8 cellular contexts compared by ENCODE assay signal in genomic region chr6:4059115-4059777, GRCh38. TPM values are rescaled to one million over a fixed set of nuclear protein-coding genes. Genes with fewer than 3 reads are reported as not detected.
A peak's percentile ranks its signal among the peaks of the same experiment; 100 is the strongest.
DNase-seq lines count a peak whose midpoint lies in the region; ATAC-seq, FAIRE-seq and TF ChIP-seq lines count a peak whose summit lies in the region.

No MANE protein-coding gene starts in this region.

- no peak for TF ChIP-seq RAD21 in A549 (conservative IDR thresholded peaks at IDR 0.05 in 1 of 2, IDR thresholded peaks at IDR 0.05 in 1 of 2)

- no peaks in the 10 kb centered on the region for H3K9me3 Mint-ChIP-seq in activated T-helper 17 cell treated with anti-CD3 and anti-CD28 coated beads, Interleukin-2, amount 50 U/mL, for 72 hours

- POLR2A ChIA-PET in A549 (lab: Yijun Ruan, JAX) = interaction anchor here (1.2 to 2.0 kb wide), 3 partner anchors 38 to 300 kb away, joined by 3 to 11 read pairs (median 4); partner anchors contain the start of gene ECI2

- 65% methylated on average over 4 of the region's 4 CpGs for WGBS in A549 (ENCODE audit: missing lambda C conversion rate)
- WGBS in prostate gland = 92% methylated on average over 4 of the region's 4 CpGs

- no peaks in the 10 kb centered on the region for H3K27me3 ChIP-seq in prostate gland (replicated peaks; ENCODE audit: insufficient read depth)

- peaks cover 57% of the 10 kb centered on the region for H3K4me1 ChIP-seq in A549
- H3K4me1 ChIP-seq in prostate gland (replicated peaks) = no peaks in the 10 kb centered on the region

- TF ChIP-seq EP300 in A549 (IDR thresholded peaks at IDR 0.05) = no peak

- no peaks in the 10 kb centered on the region for H3K36me3 ChIP-seq in prostate gland

- TF ChIP-seq POLR2A in A549 (IDR thresholded peaks at IDR 0.05; ENCODE audit: low read length) (no peak), prostate gland (IDR thresholded peaks at IDR 0.05) (no peak)

- intact Hi-C loops in prostate gland (cut with DNase I) = loop anchor here (5.0 kb wide), 1 partner anchor 93 kb away; no protein-coding TSS in a partner anchor

- peak; percentile 94 for ATAC-seq in A549
- peak; percentile 90 for ATAC-seq in activated T-helper 17 cell treated with anti-CD3 and anti-CD28 coated beads, Interleukin-2, amount 50 U/mL, for 72 hours (replicated peaks)
- ATAC-seq in stimulated activated naive CD8-positive, alpha-beta T cell treated with anti-CD3 and anti-CD28 coated beads, Interleukin-15, Interleukin-2, amounts not matched to agents 100 U/mL and 50 U/mL, for 24 hours = peak; percentile 90

- H3K27me3 Mint-ChIP-seq in activated T-helper 17 cell treated with anti-CD3 and anti-CD28 coated beads, Interleukin-2, amount 50 U/mL, for 72 hours = no peaks in the 10 kb centered on the region

- no peak for FAIRE-seq in A549 (lab: Jason Lieb, UNC)

- DNase-seq in A549 (ENCODE audit: low read depth in 1 of 2, low spot score in 1 of 2) = peak; percentile 59 to 71
- DNase-seq in NCI-H524 (lab: John Stamatoyannopoulos, UW) = peak; percentile 11 to 61
- DNase-seq in kidney glomerular epithelial cell (lab: John Stamatoyannopoulos, UW) = peak; percentile 93
- peak; percentile 61 for DNase-seq in stimulated activated naive CD8-positive, alpha-beta T cell treated with anti-CD3 and anti-CD28 coated beads, Interleukin-15, Interleukin-2, amounts not matched to agents 100 U/mL and 50 U/mL, for 24 hours
- DNase-seq in prostate gland (ENCODE audit: low spot score) = no peak
- no peak for DNase-seq in ecto neural progenitor cell (ENCODE audit: low spot score)
- no peak for DNase-seq in NCI-H1417 treated with DMSO at 0.1 percent for 48 hours (lab: John Stamatoyannopoulos, UW)

- peak overlapping the region; percentile 58 for H3K4me2 ChIP-seq in A549

- CTCF ChIA-PET in A549 (lab: Yijun Ruan, JAX) = interaction anchor here (0.6 to 3.4 kb wide), 4 partner anchors 67 to 292 kb away, joined by 3 to 19 read pairs (median 3); no protein-coding TSS in a partner anchor

- peaks cover 12% of the 10 kb centered on the region for H3K4me1 Mint-ChIP-seq in activated T-helper 17 cell treated with anti-CD3 and anti-CD28 coated beads, Interleukin-2, amount 50 U/mL, for 72 hours

- H3K4me3 Mint-ChIP-seq in activated T-helper 17 cell treated with anti-CD3 and anti-CD28 coated beads, Interleukin-2, amount 50 U/mL, for 72 hours = peak overlapping the region; percentile 82

- H3K27ac Mint-ChIP-seq in activated T-helper 17 cell treated with anti-CD3 and anti-CD28 coated beads, Interleukin-2, amount 50 U/mL, for 72 hours = peak overlapping the region; percentile 76

- H3K36me3 Mint-ChIP-seq in activated T-helper 17 cell treated with anti-CD3 and anti-CD28 coated beads, Interleukin-2, amount 50 U/mL, for 72 hours (ENCODE audit: low read depth) = peaks cover 100% of the 10 kb centered on the region

- no peak overlapping the region for H3K4me3 ChIP-seq in A549
- H3K4me3 ChIP-seq in prostate gland = no peak overlapping the region

- H3K27ac ChIP-seq in A549 (peak overlapping the region; percentile 74 to 92), prostate gland (no peak overlapping the region)

- TF ChIP-seq CTCF in A549 (IDR thresholded peaks at IDR 0.05) (no peak), prostate gland (IDR thresholded peaks at IDR 0.05) (no peak)

- H3K9me3 ChIP-seq in A549 (no peaks in the 10 kb centered on the region), prostate gland (no peaks in the 10 kb centered on the region)

TF ChIP-seq in A549, 52 proteins besides CTCF, POLR2A, EP300 and RAD21:
- no peak for TF ChIP-seq ZSCAN20 (CRISPR knock-in tag; IDR thresholded peaks at IDR 0.05)
- no peak for TF ChIP-seq HMGXB4 (CRISPR knock-in tag; IDR thresholded peaks at IDR 0.05; ENCODE audit: borderline replicate concordance)
- no peak for TF ChIP-seq EHMT2 (IDR thresholded peaks at IDR 0.05; ENCODE audit: low read depth)
- TF ChIP-seq JUNB (IDR thresholded peaks at IDR 0.05) = peak; percentile 37; the same call in 1 of the 2 replicates
- peak in 1 of 2 experiments; percentile 49; a peak in 1 of 5 replicates for TF ChIP-seq JUN (IDR thresholded peaks at IDR 0.05)
- TF ChIP-seq RFX5 (IDR thresholded peaks at IDR 0.05) = no peak
- TF ChIP-seq BHLHE40 (IDR thresholded peaks at IDR 0.05; ENCODE audit: low read depth, low read length) = no peak
- TF ChIP-seq FOSL2 (IDR thresholded peaks at IDR 0.05) = 0 out of 2 replicates have a peak, but pooled peaks have one; percentile 37
- peak; percentile 77 for TF ChIP-seq FOSL2 (CRISPR knock-in tag; IDR thresholded peaks at IDR 0.05)
- TF ChIP-seq ZFP36 (IDR thresholded peaks at IDR 0.05; ENCODE audit: borderline replicate concordance, partially characterized antibody) = no peak

RNA-seq across cellular contexts. Expression of gene FAM217A, which starts 19.7 kb away (rescaled TPM):
- polyA plus RNA-seq in A549 (2011; rRNA removed) = not detected in 2 replicates
- polyA plus RNA-seq in A549 (2012; cell fraction: cytosol; rRNA removed) = not detected in 2 replicates
- polyA plus RNA-seq in A549 (2012; cell fraction: nucleus; rRNA removed) = not detected in 2 replicates
- polyA plus RNA-seq in A549 (2017; fragmentation: RNase III; extraction: RNeasy Plus Mini Kit Qiagen cat#74134 plus additional on column Dnase treatment) = not detected in 3 replicates
- not detected in 2 replicates for polyA minus RNA-seq in A549 (2011; rRNA and poly(A)+ RNA removed)
- total RNA-seq in activated T-helper 17 cell treated with anti-CD3 and anti-CD28 coated beads, Interleukin-2, amount 50 U/mL, for 72 hours = not detected
- total RNA-seq in prostate gland = 1 to 10 TPM in 1 of 2 donors, not detected in 1; 1.7 TPM

Comparison
In these comparisons a context has a peak if more than half of its experiments do, and no peak if none do; other contexts are left out.
1. DNase-seq: peak in A549 (2 of 2), NCI-H524 (2 of 2), kidney glomerular epithelial cell (single experiment) and stimulated activated naive CD8-positive, alpha-beta T cell treated with anti-CD3 and anti-CD28 coated beads, Interleukin-15, Interleukin-2, amounts not matched to agents 100 U/mL and 50 U/mL, for 24 hours (single experiment); none in prostate gland (single experiment), ecto neural progenitor cell (single experiment) and NCI-H1417 treated with DMSO at 0.1 percent for 48 hours (single experiment).
2. H3K27ac ChIP-seq: peak in A549 (2 of 2); none in prostate gland (0 of 2).
3. Peak in every context shown above with its lines, with median percentiles within 50 percentile points of each other: ATAC-seq.